8 cellular contexts compared by ENCODE assay signal in the genomic region with DNA sequence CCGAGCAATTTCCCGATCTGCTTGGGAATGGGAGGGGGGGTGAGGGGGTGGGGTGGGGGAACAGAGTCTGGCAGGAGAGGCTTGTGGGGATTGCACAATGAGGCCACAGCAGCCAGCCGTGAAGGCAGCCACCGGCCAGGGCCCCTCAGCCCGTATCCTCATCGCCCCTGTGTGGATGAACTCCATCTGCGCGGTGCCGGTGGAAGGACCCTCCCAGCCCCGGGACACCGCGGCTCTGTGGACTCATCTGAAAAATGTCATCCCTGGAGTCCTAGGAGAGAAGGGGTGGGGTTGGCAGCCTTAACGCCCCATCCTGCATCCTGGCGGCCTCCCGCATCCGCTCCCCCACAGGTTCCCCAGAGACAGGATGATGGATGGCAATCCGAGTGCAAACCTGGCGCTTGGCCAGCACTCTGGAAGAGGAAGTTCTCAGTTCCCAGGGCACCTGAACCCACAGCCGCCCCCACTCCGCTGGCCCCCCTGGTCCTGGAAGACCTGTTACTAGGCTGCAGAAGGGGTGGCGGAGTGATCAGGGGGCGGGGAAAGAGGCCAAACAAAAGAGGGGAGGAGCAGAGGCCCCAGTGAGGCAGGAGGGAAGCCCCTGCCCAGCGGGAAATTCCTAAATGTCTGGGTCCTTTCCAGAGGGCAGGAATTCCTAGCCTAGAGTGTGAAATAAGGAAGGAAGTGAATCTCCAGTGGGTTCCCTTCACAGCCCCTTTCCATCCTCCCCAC. TPM values are rescaled to one million over a fixed set of nuclear protein-coding genes. Genes with fewer than 3 reads are reported as not detected.
DNase-seq lines count a peak whose midpoint lies in the region; ATAC-seq and TF ChIP-seq lines count a peak whose summit lies in the region.

No MANE protein-coding gene starts in this region.

- H2BK12ac ChIP-seq in neuronal stem cell (ENCODE audit: low read length), result peak overlapping the region; percentile 14

- H4K20me1 ChIP-seq in BLaER1 treated with 17β-estradiol and CSF1 and Interleukin-3, amounts not matched to agents 10 nM and 100 nM, result peaks cover 14 to 33% (median 31%) of the 10 kb centered on the region in 11 experiments; a peak in 21 of 22 replicates
- peaks cover 23% of the 10 kb centered on the region for H4K20me1 ChIP-seq in Karpas-422 (ENCODE audit: insufficient read depth, low read depth, low read length)
- no peaks in the 10 kb centered on the region for H4K20me1 ChIP-seq in fibroblast of lung (ENCODE audit: control insufficient read depth, extremely low read depth, insufficient read depth, low read length)

- peak; percentile 91 for DNase-seq in Karpas-422
- DNase-seq in RPMI7951 (ENCODE audit: low read depth), result peak; percentile 31
- peak; percentile 80 for DNase-seq in fibroblast of lung (ENCODE audit: low read depth in 2 of 2)
- DNase-seq in neuronal stem cell (ENCODE audit: low spot score), result no peak
- DNase-seq in stimulated activated CD4-positive, alpha-beta T cell treated with anti-CD3 and anti-CD28 coated beads, Interleukin-4, amount 100 ng/mL, for 24 hours, result no peak
- DNase-seq in Ammon's horn (ENCODE audit: low spot score), result no peak

- no peaks in the 10 kb centered on the region for H3K9me3 ChIP-seq in BLaER1 treated with 17β-estradiol and CSF1 and Interleukin-3, amounts not matched to agents 10 nM and 100 nM (replicated peaks in 1 of 11)
- H3K9me3 ChIP-seq in Karpas-422 (ENCODE audit: low read length) (no peaks in the 10 kb centered on the region), fibroblast of lung (ENCODE audit: control insufficient read depth, insufficient read depth, low read depth, low read length) (no peaks in the 10 kb centered on the region), neuronal stem cell (replicated peaks in 1 of 2; ENCODE audit: control insufficient read depth in 2 of 2, insufficient read depth in 1 of 2, low read depth in 1 of 2, low read length in 2 of 2) (no peaks in the 10 kb centered on the region)

- peak overlapping the region; percentile 94 for H3K18ac ChIP-seq in neuronal stem cell (ENCODE audit: low read length)

- H3K23ac ChIP-seq in neuronal stem cell (ENCODE audit: low read depth, low read length, poor library complexity), result no peak overlapping the region

- peak overlapping the region; percentile 69 for H2BK5ac ChIP-seq in neuronal stem cell (ENCODE audit: low read length)

- H2AFZ ChIP-seq in Karpas-422 (ENCODE audit: low read length) (no peak overlapping the region), fibroblast of lung (ENCODE audit: low read length) (no peak overlapping the region), neuronal stem cell (ENCODE audit: low read length) (peak overlapping the region; percentile 88)

- H2BK15ac ChIP-seq in neuronal stem cell (ENCODE audit: low read length), result peak overlapping the region; percentile 92

- peak overlapping the region; percentile 82 to 98 (median 95); a peak in 21 of 22 replicates for H3K27ac ChIP-seq in BLaER1 treated with 17β-estradiol and CSF1 and Interleukin-3, amounts not matched to agents 10 nM and 100 nM
- H3K27ac ChIP-seq in Karpas-422 (ENCODE audit: low read length), result no peak overlapping the region
- H3K27ac ChIP-seq in fibroblast of lung (ENCODE audit: insufficient read depth, low read length), result peak overlapping the region; percentile 50
- H3K27ac ChIP-seq in neuronal stem cell (replicated peaks; ENCODE audit: low read length), result peak overlapping the region; percentile 61

- peaks cover 1% of the 10 kb centered on the region for H3K79me1 ChIP-seq in neuronal stem cell (ENCODE audit: low read depth, low read length)

- peak overlapping the region; percentile 71 to 89 (median 79); a peak in 19 of 20 replicates for H3K4me3 ChIP-seq in BLaER1 treated with 17β-estradiol and CSF1 and Interleukin-3, amounts not matched to agents 10 nM and 100 nM
- H3K4me3 ChIP-seq in Karpas-422 (ENCODE audit: low read length) (0 out of 2 replicates have a peak overlapping the region, but pooled peaks have one; percentile 18), fibroblast of lung (replicated peaks in 1 of 4; ENCODE audit: control extremely low read depth in 1 of 4, insufficient read depth in 1 of 4, low read depth in 3 of 4, low read length in 4 of 4) (peak overlapping the region in 1 of 4 experiments; percentile 72), neuronal stem cell (ENCODE audit: low read length in 2 of 2) (no peak overlapping the region)

- no peak for TF ChIP-seq CTCF in fibroblast of lung (conservative IDR thresholded peaks at IDR 0.05 in 1 of 2, IDR thresholded peaks at IDR 0.05 in 1 of 2; ENCODE audit: low read depth in 1 of 2, low read length in 2 of 2)

- WGBS in neuronal stem cell (ENCODE audit: extremely low coverage in 2 of 2, insufficient read length in 2 of 2, insufficient replicate concordance in 1 of 2), 2 donors, result no CpG with 5 or more reads among the region's 23 CpGs

- H2AK5ac ChIP-seq in neuronal stem cell (ENCODE audit: low read depth, low read length), result peak overlapping the region; percentile 90

- no peaks in the 10 kb centered on the region for H3K9me2 ChIP-seq in Karpas-422 (replicated peaks; ENCODE audit: insufficient read depth, low read length)

- no peaks in the 10 kb centered on the region for H3K27me3 ChIP-seq in BLaER1 treated with 17β-estradiol and CSF1 and Interleukin-3, amounts not matched to agents 10 nM and 100 nM
- H3K27me3 ChIP-seq in Karpas-422 (ENCODE audit: low read length), result no peaks in the 10 kb centered on the region
- no peaks in the 10 kb centered on the region for H3K27me3 ChIP-seq in fibroblast of lung (ENCODE audit: control insufficient read depth, insufficient read depth, low read length)
- peaks cover 0 to 42% (median 31%) of the 10 kb centered on the region in 3 experiments for H3K27me3 ChIP-seq in neuronal stem cell (ENCODE audit: control insufficient read depth in 3 of 3, insufficient read depth in 3 of 3, low read depth in 1 of 3, low read length in 3 of 3)

- peaks cover 82 to 91% (median 85%) of the 10 kb centered on the region in 10 experiments for H3K4me1 ChIP-seq in BLaER1 treated with 17β-estradiol and CSF1 and Interleukin-3, amounts not matched to agents 10 nM and 100 nM
- H3K4me1 ChIP-seq in Karpas-422 (ENCODE audit: low read length) (peaks cover 17% of the 10 kb centered on the region), fibroblast of lung (ENCODE audit: control insufficient read depth, extremely low read depth, insufficient read depth, low read length) (peaks cover 31% of the 10 kb centered on the region), neuronal stem cell (ENCODE audit: control insufficient read depth in 2 of 2, insufficient read depth in 1 of 2, low read depth in 1 of 2, low read length in 2 of 2) (peaks cover 17 to 27% of the 10 kb centered on the region in 2 donors)

- H3K4me2 ChIP-seq in BLaER1 treated with 17β-estradiol and CSF1 and Interleukin-3, amounts not matched to agents 10 nM and 100 nM, result peak overlapping the region; percentile 89 to 100 (median 98)
- peak overlapping the region; percentile 29 for H3K4me2 ChIP-seq in Karpas-422 (ENCODE audit: low read depth, low read length, poor library complexity, severe bottlenecking)
- H3K4me2 ChIP-seq in fibroblast of lung (ENCODE audit: extremely low read depth, insufficient read depth, low read length), result no peak overlapping the region
- peak overlapping the region; percentile 43 for H3K4me2 ChIP-seq in neuronal stem cell (ENCODE audit: insufficient read depth, low read length, poor library complexity, severe bottlenecking)

- H4K91ac ChIP-seq in neuronal stem cell (ENCODE audit: low read depth, low read length, poor library complexity), result no peak overlapping the region

- H3K36me3 ChIP-seq in BLaER1 treated with 17β-estradiol and CSF1 and Interleukin-3, amounts not matched to agents 10 nM and 100 nM, result peaks cover 9 to 25% (median 17%) of the 10 kb centered on the region in 11 experiments; a peak in 20 of 22 replicates
- H3K36me3 ChIP-seq in Karpas-422 (ENCODE audit: insufficient read depth, low read length), result no peaks in the 10 kb centered on the region
- peaks cover 4% of the 10 kb centered on the region for H3K36me3 ChIP-seq in fibroblast of lung (ENCODE audit: control insufficient read depth, insufficient read depth, low read length)
- no peaks in the 10 kb centered on the region for H3K36me3 ChIP-seq in neuronal stem cell (replicated peaks in 1 of 2; ENCODE audit: control insufficient read depth in 2 of 2, insufficient read depth in 2 of 2, low read length in 2 of 2)

- peak overlapping the region; percentile 92 for H3K4ac ChIP-seq in neuronal stem cell (ENCODE audit: low read length)

- H4K8ac ChIP-seq in neuronal stem cell (ENCODE audit: low read depth, low read length), result no peak overlapping the region

- no peak for ATAC-seq in GM18511 (IDR thresholded peaks at IDR 0.05; ENCODE audit: unreplicated experiment)

- H2BK120ac ChIP-seq in neuronal stem cell (ENCODE audit: low read depth, low read length), result peak overlapping the region; percentile 88

- H3K79me2 ChIP-seq in Karpas-422 (ENCODE audit: low read length) (no peaks in the 10 kb centered on the region), fibroblast of lung (ENCODE audit: control insufficient read depth, insufficient read depth, low read length) (peaks cover 7% of the 10 kb centered on the region)

- peak overlapping the region; percentile 92 to 96 (median 95); a peak in 21 of 22 replicates for H3K9ac ChIP-seq in BLaER1 treated with 17β-estradiol and CSF1 and Interleukin-3, amounts not matched to agents 10 nM and 100 nM
- 0 out of 2 replicates have a peak overlapping the region, but pooled peaks have one; percentile 17 for H3K9ac ChIP-seq in Karpas-422 (ENCODE audit: low read length)
- H3K9ac ChIP-seq in fibroblast of lung (ENCODE audit: insufficient read depth, low read length), result no peak overlapping the region
- peak overlapping the region; percentile 81 for H3K9ac ChIP-seq in neuronal stem cell (ENCODE audit: low read depth, low read length, poor library complexity)

- no peak overlapping the region for H3K14ac ChIP-seq in neuronal stem cell (ENCODE audit: low read length)

RNA-seq across cellular contexts. Expression of a gene that starts 1.2 kb away (rescaled TPM):
- total RNA-seq in Karpas-422 (2014; rRNA removed; shearing (Covaris generic); ENCODE audit: low replicate concordance), result not detected in 2 replicates
- total RNA-seq in RPMI7951 (2014; rRNA removed; shearing (Covaris generic)), result 20.5 and 32.0 TPM in 2 replicates
- total RNA-seq in fibroblast of lung, result 102 and 139 TPM in 2 replicates
- 31.6 and 71.5 TPM in 2 replicates for polyA plus RNA-seq in fibroblast of lung
- 38.4 and 86.3 TPM in 2 replicates for polyA plus RNA-seq in fibroblast of lung (2012)
- 91.2 and 178 TPM in 2 replicates for polyA minus RNA-seq in fibroblast of lung (ENCODE audit: low replicate concordance)
- 26.4 TPM for polyA plus RNA-seq in neuronal stem cell (2013, experiment 1 of 2)
- 24.5 TPM for polyA plus RNA-seq in neuronal stem cell (2013, experiment 2 of 2)

RNA-seq across cellular contexts. Expression of a gene that starts 27.5 kb away (rescaled TPM):
- not detected in 2 replicates for total RNA-seq in Karpas-422 (2014; rRNA removed; shearing (Covaris generic); ENCODE audit: low replicate concordance)
- not detected in 2 replicates for total RNA-seq in RPMI7951 (2014; rRNA removed; shearing (Covaris generic))
- 0.26 and 0.50 TPM in 2 replicates for total RNA-seq in fibroblast of lung
- polyA plus RNA-seq in fibroblast of lung, result 0.18 and 0.39 TPM in 2 replicates
- 0.16 and 0.51 TPM in 2 replicates for polyA plus RNA-seq in fibroblast of lung (2012)
- polyA minus RNA-seq in fibroblast of lung (ENCODE audit: low replicate concordance), result not detected in 2 replicates
- polyA plus RNA-seq in neuronal stem cell (2013, experiment 1 of 2), result not detected
- not detected for polyA plus RNA-seq in neuronal stem cell (2013, experiment 2 of 2)

RNA-seq across cellular contexts. Expression of a gene that starts 38.0 kb away (rescaled TPM):
- not detected in 2 replicates for total RNA-seq in Karpas-422 (2014; rRNA removed; shearing (Covaris generic); ENCODE audit: low replicate concordance)
- not detected in 2 replicates for total RNA-seq in RPMI7951 (2014; rRNA removed; shearing (Covaris generic))
- total RNA-seq in fibroblast of lung, result not detected in 2 replicates
- polyA plus RNA-seq in fibroblast of lung, result not detected in 2 replicates
- polyA plus RNA-seq in fibroblast of lung (2012), result not detected in 2 replicates
- polyA minus RNA-seq in fibroblast of lung (ENCODE audit: low replicate concordance), result not detected in 2 replicates
- polyA plus RNA-seq in neuronal stem cell (2013, experiment 1 of 2), result not detected
- polyA plus RNA-seq in neuronal stem cell (2013, experiment 2 of 2), result not detected

Comparison
In these comparisons a context has a peak if more than half of its experiments do, and no peak if none do; other contexts are left out.
1. H3K4me3 ChIP-seq: peak in BLaER1 treated with 17β-estradiol and CSF1 and Interleukin-3, amounts not matched to agents 10 nM and 100 nM (10 of 10) and Karpas-422 (single experiment); none in neuronal stem cell (0 of 2).
2. DNase-seq: peak in Karpas-422 (single experiment), RPMI7951 (single experiment) and fibroblast of lung (2 of 2); none in neuronal stem cell (single experiment), stimulated activated CD4-positive, alpha-beta T cell treated with anti-CD3 and anti-CD28 coated beads, Interleukin-4, amount 100 ng/mL, for 24 hours (single experiment) and Ammon's horn (single experiment).
3. RNA of a gene that starts 1.2 kb away (total RNA-seq): 102 to 139 TPM in fibroblast of lung and 20.5 to 32.0 TPM in RPMI7951; not detected in Karpas-422; every median in the first group is over 10 times any median in the second.